Comparison of ENCODE assay signal across 10 cellular contexts in genomic region chr11:35282226-35282882, GRCh38.
DNase-seq lines count a peak whose midpoint lies in the region; ATAC-seq and TF ChIP-seq lines count a peak whose summit lies in the region.
"Had no signal": no experiment of that assay in that cellular context is flagged by ENCODE, and none has a peak within 500 bp of the region (broad histone marks: within the 10 kb centered on the region; RNA-seq: fewer than 3 reads in every experiment).

No MANE protein-coding gene starts in this region.

- TF ChIP-seq CTCF in thoracic aorta (IDR thresholded peaks at IDR 0.05) = no peak
- TF ChIP-seq CTCF in BE2C (IDR thresholded peaks at IDR 0.05; ENCODE audit: low read depth, low read length) = no peak

- H3K36me3 ChIP-seq in thoracic aorta = no peaks in the 10 kb centered on the region
- no peaks in the 10 kb centered on the region for H3K36me3 ChIP-seq in BE2C

- H3K27ac ChIP-seq in thoracic aorta = peak overlapping the region; percentile 71 to 76

- H3K9me3 ChIP-seq in thoracic aorta (no peaks in the 10 kb centered on the region), BE2C (no peaks in the 10 kb centered on the region)

- H3K4me3 ChIP-seq in thoracic aorta (no peak overlapping the region), BE2C (ENCODE audit: low read depth, low read length) (no peak overlapping the region)
- H3K4me3 ChIP-seq: lung had no signal

- H3K4me1 ChIP-seq in thoracic aorta (ENCODE audit: control insufficient read depth in 1 of 2, low read depth in 2 of 2) (peaks cover 0 to 31% of the 10 kb centered on the region in 2 donors), BE2C (no peaks in the 10 kb centered on the region)

- ATAC-seq in thoracic aorta (ENCODE audit: insufficient number of reproducible peaks, low FRiP score, low read depth) = no peak
- ATAC-seq in GM21367 (IDR thresholded peaks at IDR 0.05; ENCODE audit: unreplicated experiment) = no peak

- peak; percentile 84 for DNase-seq in M059J (ENCODE audit: low read depth)
- peak; percentile 92 for DNase-seq in amniotic epithelial cell (ENCODE audit: low read depth)
- peak; percentile 83 for DNase-seq in iris pigment epithelial cell (ENCODE audit: low read depth)
- DNase-seq in thoracic aorta (ENCODE audit: low spot score) = no peak
- no peak for DNase-seq in NCI-H345 (lab: John Stamatoyannopoulos, UW)
- DNase-seq in BE2C = no peak
- DNase-seq: GDM1; stimulated activated naive CD4-positive, alpha-beta T cell treated with Interleukin-2 at 50 U/mL for 16 hours had no signal

- no peaks in the 10 kb centered on the region for H3K27me3 ChIP-seq in thoracic aorta (replicated peaks; ENCODE audit: insufficient read depth)
- no peaks in the 10 kb centered on the region for H3K27me3 ChIP-seq in BE2C

Comparison
In these comparisons a context has a peak if more than half of its experiments do, and no peak if none do; other contexts are left out.
1. DNase-seq: peak in M059J (single experiment), amniotic epithelial cell (single experiment) and iris pigment epithelial cell (single experiment); none in thoracic aorta (single experiment), NCI-H345 (single experiment) and BE2C (single experiment).